ENCODE assay signal across 22 cellular contexts in genomic region chr1:20404466-20404865, GRCh38.
DNase-seq lines count a peak whose midpoint lies in the region; ATAC-seq lines count a peak whose summit lies in the region.
"Had no signal": no experiment of that assay in that cellular context is flagged by ENCODE, and none has a peak within 500 bp of the region (broad histone marks: within the 10 kb centered on the region; RNA-seq: fewer than 3 reads in every experiment).

No MANE protein-coding gene starts in this region.

- H3K9me2 ChIP-seq in Karpas-422 (replicated peaks; ENCODE audit: insufficient read depth, low read length): no peaks in the 10 kb centered on the region

- H2AFZ ChIP-seq in Karpas-422 (ENCODE audit: low read length): 0 out of 2 replicates have a peak overlapping the region, but pooled peaks have one; percentile 20

- DNase-seq in ELF-1 (ENCODE audit: low read depth, low spot score): peak; percentile 43
- DNase-seq in Karpas-422: peak; percentile 93
- no peak for DNase-seq in naive B cell
- no peak for DNase-seq in posterior vena cava (ENCODE audit: low spot score)
- no peak for DNase-seq in T-helper 2 cell treated with Interferon-gamma antibody and Interleukin-4, amounts not matched to agents 5 μg/mL and 100 μg/mL, for 36 hours (ENCODE audit: low spot score)
- DNase-seq in GM19238 (ENCODE audit: insufficient read length, low spot score): no peak
- DNase-seq: activated CD4-positive, alpha-beta memory T cell treated with anti-CD3 and anti-CD28 coated beads, Interleukin-2, amount 10 ng/mL, durations not matched to agents 7 days and 5 days; activated T-cell treated with anti-CD3 and anti-CD28 coated beads, Interleukin-2, amount 50 U/mL, for 48 hours; CD8-positive, alpha-beta memory T cell; cortex of kidney; DND-41; foreskin keratinocyte; NCI-H1048; NCI-H2107; NCI-H526 treated with DMSO at 0.1 percent for 48 hours; OCI-M1; SIG-M5; testis; WERI-Rb-1 had no signal

- H3K4me3 Mint-ChIP-seq in naive B cell: peak overlapping the region in 1 of 8 donors; percentile 31
- no peak overlapping the region for H3K4me3 Mint-ChIP-seq in T-helper 2 cell treated with Interferon-gamma antibody and Interleukin-4, amounts not matched to agents 5 μg/mL and 100 μg/mL, for 36 hours
- H3K4me3 Mint-ChIP-seq: activated CD4-positive, alpha-beta memory T cell treated with anti-CD3 and anti-CD28 coated beads, Interleukin-2, amount 10 ng/mL, durations not matched to agents 7 days and 5 days; CD8-positive, alpha-beta memory T cell had no signal

- peak; percentile 50 to 67 for ATAC-seq in naive B cell (ENCODE audit: low read depth in 2 of 2)
- ATAC-seq: activated naive CD4-positive, alpha-beta T cell treated with anti-CD3 and anti-CD28 coated beads, Interleukin-2, amount 50 U/mL, for 72 hours; foreskin keratinocyte had no signal

- no peaks in the 10 kb centered on the region for H3K36me3 ChIP-seq in Karpas-422 (ENCODE audit: insufficient read depth, low read length)
- H3K36me3 ChIP-seq: WERI-Rb-1 had no signal

- intact Hi-C loops in posterior vena cava (cut with DNase I): no loop called here

- H3K27ac ChIP-seq in Karpas-422 (ENCODE audit: low read length) (peak overlapping the region; percentile 63), cingulate gyrus (ENCODE audit: low read depth, low read length) (peak overlapping the region; percentile 47)
- H3K27ac ChIP-seq: foreskin keratinocyte, KMS-11, testis, WERI-Rb-1 had no signal

- H3K9me3 Mint-ChIP-seq in naive B cell: peaks cover 0 to 12% (median 0%) of the 10 kb centered on the region in 7 donors
- no peaks in the 10 kb centered on the region for H3K9me3 Mint-ChIP-seq in T-helper 2 cell treated with Interferon-gamma antibody and Interleukin-4, amounts not matched to agents 5 μg/mL and 100 μg/mL, for 36 hours
- H3K9me3 Mint-ChIP-seq: activated CD4-positive, alpha-beta memory T cell treated with anti-CD3 and anti-CD28 coated beads, Interleukin-2, amount 10 ng/mL, durations not matched to agents 7 days and 5 days; activated naive CD4-positive, alpha-beta T cell treated with anti-CD3 and anti-CD28 coated beads, Interleukin-2, amount 50 U/mL, for 72 hours had no signal

- H3K27me3 Mint-ChIP-seq in naive B cell: peaks cover 48 to 82% (median 65%) of the 10 kb centered on the region in 3 donors
- peaks cover 43% of the 10 kb centered on the region for H3K27me3 Mint-ChIP-seq in T-helper 2 cell treated with Interferon-gamma antibody and Interleukin-4, amounts not matched to agents 5 μg/mL and 100 μg/mL, for 36 hours (ENCODE audit: low read depth)

- H3K27me3 ChIP-seq in Karpas-422 (ENCODE audit: low read length): no peaks in the 10 kb centered on the region
- H3K27me3 ChIP-seq: testis had no signal

- H3K4me3 ChIP-seq in Karpas-422 (ENCODE audit: low read length): peak overlapping the region; percentile 41
- H3K4me3 ChIP-seq: testis had no signal

- H3K9ac ChIP-seq in Karpas-422 (ENCODE audit: low read length): peak overlapping the region; percentile 49
- H3K9ac ChIP-seq: KMS-11 had no signal

- H3K4me1 ChIP-seq in Karpas-422 (ENCODE audit: low read length): peaks cover 60% of the 10 kb centered on the region
- H3K4me1 ChIP-seq: foreskin keratinocyte, testis had no signal

- H3K9me3 ChIP-seq in Karpas-422 (ENCODE audit: low read length): no peaks in the 10 kb centered on the region
- H3K9me3 ChIP-seq: testis had no signal

- no peaks in the 10 kb centered on the region for H4K20me1 ChIP-seq in Karpas-422 (ENCODE audit: insufficient read depth, low read depth, low read length)

- H3K36me3 Mint-ChIP-seq in naive B cell: no peaks in the 10 kb centered on the region
- no peaks in the 10 kb centered on the region for H3K36me3 Mint-ChIP-seq in T-helper 2 cell treated with Interferon-gamma antibody and Interleukin-4, amounts not matched to agents 5 μg/mL and 100 μg/mL, for 36 hours (ENCODE audit: low read depth)
- H3K36me3 Mint-ChIP-seq: activated naive CD4-positive, alpha-beta T cell treated with anti-CD3 and anti-CD28 coated beads, Interleukin-2, amount 50 U/mL, for 72 hours had no signal

- no peaks in the 10 kb centered on the region for H3K79me2 ChIP-seq in Karpas-422 (ENCODE audit: low read length)

- H3K4me2 ChIP-seq in Karpas-422 (ENCODE audit: low read depth, low read length, poor library complexity, severe bottlenecking): peak overlapping the region; percentile 57
- H3K4me2 ChIP-seq: KMS-11 had no signal

- H3K27ac Mint-ChIP-seq in naive B cell: peak overlapping the region in 1 of 6 donors; percentile 72
- no peak overlapping the region for H3K27ac Mint-ChIP-seq in T-helper 2 cell treated with Interferon-gamma antibody and Interleukin-4, amounts not matched to agents 5 μg/mL and 100 μg/mL, for 36 hours
- H3K27ac Mint-ChIP-seq: activated CD4-positive, alpha-beta memory T cell treated with anti-CD3 and anti-CD28 coated beads, Interleukin-2, amount 10 ng/mL, durations not matched to agents 7 days and 5 days; activated naive CD4-positive, alpha-beta T cell treated with anti-CD3 and anti-CD28 coated beads, Interleukin-2, amount 50 U/mL, for 72 hours; CD8-positive, alpha-beta memory T cell had no signal

- H3K4me1 Mint-ChIP-seq in naive B cell: peaks cover 5 to 8% (median 6%) of the 10 kb centered on the region in 3 donors
- no peaks in the 10 kb centered on the region for H3K4me1 Mint-ChIP-seq in T-helper 2 cell treated with Interferon-gamma antibody and Interleukin-4, amounts not matched to agents 5 μg/mL and 100 μg/mL, for 36 hours (ENCODE audit: low read depth)
- H3K4me1 Mint-ChIP-seq: activated CD4-positive, alpha-beta memory T cell treated with anti-CD3 and anti-CD28 coated beads, Interleukin-2, amount 10 ng/mL, durations not matched to agents 7 days and 5 days; CD8-positive, alpha-beta memory T cell had no signal

Comparison
In these comparisons a context has a peak if more than half of its experiments do, and no peak if none do; other contexts are left out.
1. DNase-seq: peak in ELF-1 (single experiment) and Karpas-422 (single experiment); none in naive B cell (single experiment), posterior vena cava (single experiment), T-helper 2 cell treated with Interferon-gamma antibody and Interleukin-4, amounts not matched to agents 5 μg/mL and 100 μg/mL, for 36 hours (single experiment) and GM19238 (single experiment).